8 cellular contexts compared by ENCODE assay signal in genomic region chr14:100305446-100306255, GRCh38. TPM values are rescaled to one million over a fixed set of nuclear protein-coding genes. Genes with fewer than 3 reads are reported as not detected.
DNase-seq lines count a peak whose midpoint lies in the region; ATAC-seq and TF ChIP-seq lines count a peak whose summit lies in the region.

No MANE protein-coding gene starts in this region.

- H3K9ac ChIP-seq in Loucy (ENCODE audit: low read depth, low read length, poor library complexity, severe bottlenecking): peak overlapping the region; percentile 81

- DNase-seq in DMS79 (lab: John Stamatoyannopoulos, UW): peak; percentile 54
- DNase-seq in DMS79 treated with DMSO at 0.1 percent for 48 hours (lab: John Stamatoyannopoulos, UW): no peak
- DNase-seq in head of caudate nucleus: peak in 31 of 42 donors; percentile 17 to 70 (median 42)
- DNase-seq in psoas muscle: peak in 1 of 2 donors; percentile 40
- DNase-seq in T1000 (lab: John Stamatoyannopoulos, UW): no peak

- no peaks in the 10 kb centered on the region for H3K9me3 Mint-ChIP-seq in activated T-helper 17 cell treated with anti-CD3 and anti-CD28 coated beads, Interleukin-2, amount 50 U/mL, for 72 hours

- H4K20me1 ChIP-seq in Loucy (ENCODE audit: insufficient read depth, low read length, poor library complexity, severe bottlenecking): peaks cover 31% of the 10 kb centered on the region

- no peak overlapping the region for H3K27ac Mint-ChIP-seq in activated T-helper 17 cell treated with anti-CD3 and anti-CD28 coated beads, Interleukin-2, amount 50 U/mL, for 72 hours

- peaks cover 7% of the 10 kb centered on the region for H3K27me3 Mint-ChIP-seq in activated T-helper 17 cell treated with anti-CD3 and anti-CD28 coated beads, Interleukin-2, amount 50 U/mL, for 72 hours

- H3K4me1 ChIP-seq in Loucy (ENCODE audit: insufficient read depth, low read length, poor library complexity, severe bottlenecking) (peaks cover 45% of the 10 kb centered on the region), psoas muscle (peaks cover 24% of the 10 kb centered on the region)

- H3K4me3 ChIP-seq in Loucy (ENCODE audit: low read length, poor library complexity, severe bottlenecking): peak overlapping the region; percentile 89
- peak overlapping the region; percentile 95 for H3K4me3 ChIP-seq in psoas muscle

- no peaks in the 10 kb centered on the region for H3K27me3 ChIP-seq in Loucy (ENCODE audit: insufficient read depth, low read length, poor library complexity, severe bottlenecking)
- H3K27me3 ChIP-seq in psoas muscle (ENCODE audit: insufficient read depth in 3 of 3, low read length in 2 of 3): no peaks in the 10 kb centered on the region

- H2AFZ ChIP-seq in Loucy (ENCODE audit: low read length): peak overlapping the region; percentile 43; the same call in 1 of the 2 replicates

- H3K36me3 ChIP-seq in Loucy (ENCODE audit: insufficient read depth, low read length): no peaks in the 10 kb centered on the region
- no peaks in the 10 kb centered on the region for H3K36me3 ChIP-seq in psoas muscle (ENCODE audit: insufficient read depth in 1 of 2, low read depth in 1 of 2)

- H3K36me3 Mint-ChIP-seq in activated T-helper 17 cell treated with anti-CD3 and anti-CD28 coated beads, Interleukin-2, amount 50 U/mL, for 72 hours (ENCODE audit: low read depth): no peaks in the 10 kb centered on the region

- no peaks in the 10 kb centered on the region for H3K9me2 ChIP-seq in Loucy (replicated peaks; ENCODE audit: low read depth, low read length)

- intact Hi-C loops in head of caudate nucleus (cut with DNase I) (loop anchor here (5.0 kb wide), 1 partner anchor 63 kb away; no protein-coding TSS in a partner anchor), psoas muscle (cut with DNase I) (loop anchor here (5.0 kb wide), 3 partner anchors 63 to 72 kb away; partner anchors contain the start of genes WDR25 (in 1 of the 2) and YY1 (in 1 of the 2))

- peak overlapping the region; percentile 95 for H3K4me2 ChIP-seq in Loucy (ENCODE audit: low read depth, low read length, poor library complexity, severe bottlenecking)

- no peak for TF ChIP-seq CTCF in Loucy (conservative IDR thresholded peaks at IDR 0.05; ENCODE audit: low read length)
- no peak for TF ChIP-seq CTCF in psoas muscle (IDR thresholded peaks at IDR 0.05)

- no peaks in the 10 kb centered on the region for H3F3A ChIP-seq in Loucy (ENCODE audit: low read depth)

- peak overlapping the region; percentile 82 for H3K27ac ChIP-seq in psoas muscle

- no peaks in the 10 kb centered on the region for H3K9me3 ChIP-seq in Loucy (ENCODE audit: insufficient read depth, low read depth, low read length)
- H3K9me3 ChIP-seq in psoas muscle: no peaks in the 10 kb centered on the region

- H3K4me1 Mint-ChIP-seq in activated T-helper 17 cell treated with anti-CD3 and anti-CD28 coated beads, Interleukin-2, amount 50 U/mL, for 72 hours: no peaks in the 10 kb centered on the region

- peak; percentile 12 for ATAC-seq in activated T-helper 17 cell treated with anti-CD3 and anti-CD28 coated beads, Interleukin-2, amount 50 U/mL, for 72 hours (replicated peaks)
- ATAC-seq in psoas muscle (peak in 3 of 4 donors; percentile 1 to 8 (median 4)), HG03521 (IDR thresholded peaks at IDR 0.05; ENCODE audit: unreplicated experiment) (no peak)

- WGBS in psoas muscle, 3 donors: 0 to 2% (median 1%) methylated on average over 38 to 80 of the region's 80 CpGs

- H3K79me2 ChIP-seq in Loucy (ENCODE audit: insufficient read depth, low read length): peaks cover 65% of the 10 kb centered on the region

- peak overlapping the region; percentile 77 for H3K4me3 Mint-ChIP-seq in activated T-helper 17 cell treated with anti-CD3 and anti-CD28 coated beads, Interleukin-2, amount 50 U/mL, for 72 hours

RNA-seq across cellular contexts. Expression of gene SLC25A29, which starts 0.6 kb away (rescaled TPM):
- total RNA-seq in activated T-helper 17 cell treated with anti-CD3 and anti-CD28 coated beads, Interleukin-2, amount 50 U/mL, for 72 hours: 1 to 10 TPM; 3.8 to 9.3 TPM
- total RNA-seq in psoas muscle: 10 to 100 TPM in 1 of 4 donors, 1 to 10 TPM in 3; 5.0 to 14.8 (median 7.5) TPM
- polyA plus RNA-seq in psoas muscle: 1 to 10 TPM; 4.5 to 7.2 (median 6.7) TPM

RNA-seq across cellular contexts. Expression of gene SLC25A47, which starts 17.5 kb away (rescaled TPM):
- total RNA-seq in activated T-helper 17 cell treated with anti-CD3 and anti-CD28 coated beads, Interleukin-2, amount 50 U/mL, for 72 hours: not detected
- under 1 TPM in 1 of 4 donors, not detected in 3; 0.12 TPM for total RNA-seq in psoas muscle
- polyA plus RNA-seq in psoas muscle: under 1 TPM in 1 of 3 donors, not detected in 2; 0.03 TPM

Comparison
In these comparisons a context has a peak if more than half of its experiments do, and no peak if none do; other contexts are left out.
1. DNase-seq: peak in DMS79 (single experiment) and head of caudate nucleus (31 of 42); none in DMS79 treated with DMSO at 0.1 percent for 48 hours (single experiment) and T1000 (single experiment).